In the genomic region with DNA sequence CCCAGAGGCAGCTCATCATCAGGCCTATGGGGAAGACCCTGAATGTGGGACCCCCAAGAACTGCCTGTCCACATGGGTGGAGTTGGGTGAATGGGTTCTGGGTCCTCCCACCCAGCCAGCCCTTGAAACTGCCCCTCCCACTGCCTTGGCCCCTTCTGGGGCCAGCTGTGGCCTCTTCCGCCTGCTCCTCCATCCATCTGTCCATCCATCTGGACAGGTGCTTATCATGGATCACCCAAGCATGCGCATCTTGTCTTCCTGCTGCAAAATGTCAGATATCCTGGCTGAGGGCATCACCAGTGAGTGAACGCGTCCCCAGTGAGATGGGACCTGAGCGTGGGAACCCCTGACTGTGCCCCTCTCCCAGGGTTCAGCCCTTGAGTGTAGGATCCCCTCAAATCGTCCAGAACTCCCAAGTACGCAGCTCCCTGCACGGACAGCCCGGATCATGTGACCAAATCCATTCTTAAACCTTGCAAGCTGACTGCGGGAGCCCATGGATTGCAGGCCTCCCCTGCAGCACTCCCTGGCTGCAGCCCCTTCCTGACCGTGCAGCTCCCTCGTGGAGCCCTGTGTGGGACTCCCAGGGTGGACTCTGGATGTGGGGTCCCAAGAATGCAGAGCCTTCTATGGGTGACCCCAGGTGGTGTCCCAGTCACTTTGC, we compare ENCODE assay signal across 22 cellular contexts. TPM values are rescaled to one million over a fixed set of nuclear protein-coding genes. Genes with fewer than 3 reads are reported as not detected.
DNase-seq lines count a peak whose midpoint lies in the region; ATAC-seq and TF ChIP-seq lines count a peak whose summit lies in the region.
"Had no signal": no experiment of that assay in that cellular context is flagged by ENCODE, and none has a peak within 500 bp of the region (broad histone marks: within the 10 kb centered on the region; RNA-seq: fewer than 3 reads in every experiment).

No MANE protein-coding gene starts in this region.

- H3K36me3 Mint-ChIP-seq in activated CD4-positive, alpha-beta T cell treated with anti-CD3 and anti-CD28 coated beads, Interleukin-2, amount 10 ng/mL, durations not matched to agents 24 days and 14 days (ENCODE audit: low read depth), result peaks cover 28% of the 10 kb centered on the region
- H3K36me3 Mint-ChIP-seq in activated CD8-positive, alpha-beta T cell treated with anti-CD3 and anti-CD28 coated beads for 36 hours (ENCODE audit: low read depth), result peaks cover 12% of the 10 kb centered on the region
- H3K36me3 Mint-ChIP-seq in naive thymus-derived CD8-positive, alpha-beta T cell, result peaks cover 0 to 4% (median 0%) of the 10 kb centered on the region in 3 donors

- DNase-seq in activated CD4-positive, alpha-beta T cell treated with anti-CD3 and anti-CD28 coated beads, Interleukin-2, amount 10 ng/mL, durations not matched to agents 24 days and 14 days, result no peak
- DNase-seq in activated CD4-positive, alpha-beta T cell treated with anti-CD3 and anti-CD28 coated beads for 48 hours, result no peak
- peak; percentile 92 for DNase-seq in DMS 273 (lab: John Stamatoyannopoulos, UW; ENCODE audit: unreplicated experiment)
- no peak for DNase-seq in activated CD8-positive, alpha-beta T cell treated with anti-CD3 and anti-CD28 coated beads for 36 hours
- no peak for DNase-seq in naive thymus-derived CD8-positive, alpha-beta T cell
- no peak for DNase-seq in coronary artery (ENCODE audit: low spot score)
- DNase-seq: activated CD4-positive, alpha-beta T cell treated with anti-CD3 and anti-CD28 coated beads, Interleukin-2, amount 50 U/mL, for 4 hours; amniotic stem cell; C1 segment of cervical spinal cord; midbrain; NCI-H1417 treated with DMSO at 0.1 percent for 48 hours; nucleus accumbens; retina; SK-N-SH; stimulated activated CD4-positive, alpha-beta T cell treated with anti-CD3 and anti-CD28 coated beads, Interleukin-12 subunit alpha, Interleukin-12 subunit beta, amount 100 ng/mL, for 4 hours; substantia nigra; uterus had no signal

- H3K9me3 Mint-ChIP-seq in activated CD4-positive, alpha-beta T cell treated with anti-CD3 and anti-CD28 coated beads, Interleukin-2, amount 10 ng/mL, durations not matched to agents 24 days and 14 days, result no peaks in the 10 kb centered on the region
- H3K9me3 Mint-ChIP-seq in activated CD8-positive, alpha-beta T cell treated with anti-CD3 and anti-CD28 coated beads for 36 hours, result peaks cover 6% of the 10 kb centered on the region
- H3K9me3 Mint-ChIP-seq in naive thymus-derived CD8-positive, alpha-beta T cell, result no peaks in the 10 kb centered on the region

- intact Hi-C loops in activated CD4-positive, alpha-beta T cell treated with anti-CD3 and anti-CD28 coated beads, Interleukin-2, amount 10 ng/mL, durations not matched to agents 24 days and 14 days (cut with micrococcal nuclease), result no loop called here
- intact Hi-C loops in activated CD8-positive, alpha-beta T cell treated with anti-CD3 and anti-CD28 coated beads for 36 hours (cut with micrococcal nuclease), result no loop called here

- H3K4me3 Mint-ChIP-seq in activated CD4-positive, alpha-beta T cell treated with anti-CD3 and anti-CD28 coated beads, Interleukin-2, amount 10 ng/mL, durations not matched to agents 24 days and 14 days, result peak overlapping the region; percentile 55
- H3K4me3 Mint-ChIP-seq in activated CD8-positive, alpha-beta T cell treated with anti-CD3 and anti-CD28 coated beads for 36 hours, result peak overlapping the region; percentile 21
- peak overlapping the region in 9 of 10 donors; percentile 19 to 77 (median 41) for H3K4me3 Mint-ChIP-seq in naive thymus-derived CD8-positive, alpha-beta T cell

- no peak for ATAC-seq in activated CD8-positive, alpha-beta T cell treated with anti-CD3 and anti-CD28 coated beads for 36 hours
- ATAC-seq in naive thymus-derived CD8-positive, alpha-beta T cell, result no peak
- no peak for ATAC-seq in GM18873 (IDR thresholded peaks at IDR 0.05; ENCODE audit: low FRiP score, unreplicated experiment)
- no peak for ATAC-seq in GM18505 (IDR thresholded peaks at IDR 0.05; ENCODE audit: unreplicated experiment)

- no peaks in the 10 kb centered on the region for H3K27me3 Mint-ChIP-seq in activated CD4-positive, alpha-beta T cell treated with anti-CD3 and anti-CD28 coated beads, Interleukin-2, amount 10 ng/mL, durations not matched to agents 24 days and 14 days
- no peaks in the 10 kb centered on the region for H3K27me3 Mint-ChIP-seq in activated CD8-positive, alpha-beta T cell treated with anti-CD3 and anti-CD28 coated beads for 36 hours
- no peaks in the 10 kb centered on the region for H3K27me3 Mint-ChIP-seq in naive thymus-derived CD8-positive, alpha-beta T cell

- TF ChIP-seq POLR2A in GM18505 (IDR thresholded peaks at IDR 0.05; ENCODE audit: borderline replicate concordance, extremely low read depth, insufficient read depth, insufficient read length), result no peak

- no peak overlapping the region for H3K27ac ChIP-seq in coronary artery
- H3K27ac ChIP-seq: esophagus muscularis mucosa, uterus had no signal

- H3K27ac Mint-ChIP-seq in activated CD4-positive, alpha-beta T cell treated with anti-CD3 and anti-CD28 coated beads, Interleukin-2, amount 10 ng/mL, durations not matched to agents 24 days and 14 days, result peak overlapping the region; percentile 8
- no peak overlapping the region for H3K27ac Mint-ChIP-seq in activated CD8-positive, alpha-beta T cell treated with anti-CD3 and anti-CD28 coated beads for 36 hours
- H3K27ac Mint-ChIP-seq in naive thymus-derived CD8-positive, alpha-beta T cell, result peak overlapping the region in 4 of 10 donors; percentile 42 to 66 (median 62)

- CTCF ChIA-PET in activated CD8-positive, alpha-beta T cell treated with anti-CD3 and anti-CD28 coated beads for 36 hours (lab: Charles Lee), result interaction anchor here (0.6 to 2.5 kb wide), 4 partner anchors 9 to 71 kb away, joined by 3 to 14 read pairs (median 6); partner anchors contain the start of genes PET100, TRAPPC5 and XAB2

- POLR2A ChIA-PET in activated CD8-positive, alpha-beta T cell treated with anti-CD3 and anti-CD28 coated beads for 36 hours (lab: Charles Lee), result interaction anchor here (1.9 kb wide), 2 partner anchors 10 kb away, joined by 8 to 10 read pairs; partner anchors contain the start of genes PET100 and XAB2
- POLR2A ChIA-PET in naive thymus-derived CD8-positive, alpha-beta T cell (lab: Charles Lee), result interaction anchor here (2.1 to 2.7 kb wide), 2 partner anchors 9 to 10 kb away, joined by 8 to 16 read pairs; partner anchors contain the start of genes PET100 and XAB2

- H3K4me3 ChIP-seq in coronary artery, result no peak overlapping the region
- H3K4me3 ChIP-seq: esophagus muscularis mucosa, HAP-1, uterus had no signal

- no peak for TF ChIP-seq CTCF in activated CD8-positive, alpha-beta T cell treated with anti-CD3 and anti-CD28 coated beads for 36 hours (IDR thresholded peaks at IDR 0.05)
- TF ChIP-seq CTCF in coronary artery (IDR thresholded peaks at IDR 0.05), result no peak

- H3K4me1 Mint-ChIP-seq in activated CD4-positive, alpha-beta T cell treated with anti-CD3 and anti-CD28 coated beads, Interleukin-2, amount 10 ng/mL, durations not matched to agents 24 days and 14 days, result peaks cover 25% of the 10 kb centered on the region
- peaks cover 29% of the 10 kb centered on the region for H3K4me1 Mint-ChIP-seq in activated CD8-positive, alpha-beta T cell treated with anti-CD3 and anti-CD28 coated beads for 36 hours (ENCODE audit: low read depth)
- peaks cover 16 to 50% (median 40%) of the 10 kb centered on the region in 4 donors for H3K4me1 Mint-ChIP-seq in naive thymus-derived CD8-positive, alpha-beta T cell

RNA-seq across cellular contexts. Expression of gene STXBP2, which starts 2.0 kb away (rescaled TPM):
- 83.4 and 84.3 TPM in 2 replicates for total RNA-seq in activated CD4-positive, alpha-beta T cell treated with anti-CD3 and anti-CD28 coated beads, Interleukin-2, amount 10 ng/mL, durations not matched to agents 24 days and 14 days
- total RNA-seq in activated CD8-positive, alpha-beta T cell treated with anti-CD3 and anti-CD28 coated beads for 36 hours, result 10 to 100 TPM; 96.4 to 99.2 TPM
- 100 to 1,000 TPM; 165 to 184 TPM for total RNA-seq in naive thymus-derived CD8-positive, alpha-beta T cell
- 10 to 100 TPM; 50.4 to 63.2 (median 54.9) TPM for polyA plus RNA-seq in naive thymus-derived CD8-positive, alpha-beta T cell

RNA-seq across cellular contexts. Expression of gene PCP2, which starts 5.4 kb away (rescaled TPM):
- 1.3 and 1.5 TPM in 2 replicates for total RNA-seq in activated CD4-positive, alpha-beta T cell treated with anti-CD3 and anti-CD28 coated beads, Interleukin-2, amount 10 ng/mL, durations not matched to agents 24 days and 14 days
- total RNA-seq in activated CD8-positive, alpha-beta T cell treated with anti-CD3 and anti-CD28 coated beads for 36 hours, result 1 to 10 TPM; 4.0 to 4.8 TPM
- 1 to 10 TPM; 5.2 to 8.4 TPM for total RNA-seq in naive thymus-derived CD8-positive, alpha-beta T cell
- under 1 TPM in 1 of 3 donors, not detected in 2; 0.76 TPM for polyA plus RNA-seq in naive thymus-derived CD8-positive, alpha-beta T cell
- total RNA-seq: cardiac septum, esophagus muscularis mucosa, uterus had no signal
- polyA plus RNA-seq: SK-N-SH had no signal

RNA-seq across cellular contexts. Expression of gene PET100, which starts 9.3 kb away (rescaled TPM):
- 99.2 and 110 TPM in 2 replicates for total RNA-seq in activated CD4-positive, alpha-beta T cell treated with anti-CD3 and anti-CD28 coated beads, Interleukin-2, amount 10 ng/mL, durations not matched to agents 24 days and 14 days
- 10 to 100 TPM; 71.8 to 83.3 TPM for total RNA-seq in activated CD8-positive, alpha-beta T cell treated with anti-CD3 and anti-CD28 coated beads for 36 hours
- total RNA-seq in naive thymus-derived CD8-positive, alpha-beta T cell, result 100 to 1,000 TPM; 124 to 128 TPM
- polyA plus RNA-seq in naive thymus-derived CD8-positive, alpha-beta T cell, result 100 to 1,000 TPM; 190 to 299 (median 289) TPM

RNA-seq across cellular contexts. Expression of gene XAB2, which starts 9.6 kb away (rescaled TPM):
- total RNA-seq in activated CD4-positive, alpha-beta T cell treated with anti-CD3 and anti-CD28 coated beads, Interleukin-2, amount 10 ng/mL, durations not matched to agents 24 days and 14 days, result 51.0 and 51.6 TPM in 2 replicates
- 10 to 100 TPM; 50.7 to 54.1 TPM for total RNA-seq in activated CD8-positive, alpha-beta T cell treated with anti-CD3 and anti-CD28 coated beads for 36 hours
- 10 to 100 TPM; 70.2 to 71.0 TPM for total RNA-seq in naive thymus-derived CD8-positive, alpha-beta T cell
- 10 to 100 TPM in 1 of 3 donors, 1 to 10 TPM in 2; 6.6 to 17.6 (median 9.9) TPM for polyA plus RNA-seq in naive thymus-derived CD8-positive, alpha-beta T cell

RNA-seq across cellular contexts. Expression of gene RETN, which starts 29.9 kb away (rescaled TPM):
- total RNA-seq in activated CD4-positive, alpha-beta T cell treated with anti-CD3 and anti-CD28 coated beads, Interleukin-2, amount 10 ng/mL, durations not matched to agents 24 days and 14 days, result not detected in 2 replicates
- not detected for total RNA-seq in activated CD8-positive, alpha-beta T cell treated with anti-CD3 and anti-CD28 coated beads for 36 hours
- total RNA-seq in naive thymus-derived CD8-positive, alpha-beta T cell, result not detected
- polyA plus RNA-seq in naive thymus-derived CD8-positive, alpha-beta T cell, result 10 to 100 TPM in 1 of 3 donors, 1 to 10 TPM in 2; 6.5 to 12.8 (median 8.7) TPM
- total RNA-seq: uterus had no signal
- polyA plus RNA-seq: SK-N-SH had no signal
